ENCODE assay signal across 8 cellular contexts in genomic region chr7:105691692-105692564, GRCh38.
DNase-seq lines count a peak whose midpoint lies in the region; ATAC-seq and TF ChIP-seq lines count a peak whose summit lies in the region.

No MANE protein-coding gene starts in this region.

- H3K36me3 ChIP-seq in esophagus muscularis mucosa, result peaks cover 0 to 6% (median 0%) of the 10 kb centered on the region in 4 donors
- H3K36me3 ChIP-seq in upper lobe of right lung, result no peaks in the 10 kb centered on the region

- H3K27ac ChIP-seq in esophagus muscularis mucosa (replicated peaks in 1 of 4), result peak overlapping the region; percentile 74 to 83 (median 82)
- H3K27ac ChIP-seq in upper lobe of right lung, result peak overlapping the region; percentile 82

- H3K36me3 Mint-ChIP-seq in nephron (ENCODE audit: low read depth), result peaks cover 19% of the 10 kb centered on the region

- TF ChIP-seq CTCF in esophagus muscularis mucosa (IDR thresholded peaks at IDR 0.05) (no peak), nephron (IDR thresholded peaks at IDR 0.05; ENCODE audit: unreplicated experiment in 3 of 3) (no peak), upper lobe of right lung (IDR thresholded peaks at IDR 0.05) (no peak)

- H3K27me3 Mint-ChIP-seq in nephron (ENCODE audit: low read depth), result peaks cover 14% of the 10 kb centered on the region

- no peaks in the 10 kb centered on the region for H3K9me3 ChIP-seq in esophagus muscularis mucosa
- H3K9me3 ChIP-seq in upper lobe of right lung, result no peaks in the 10 kb centered on the region

- TF ChIP-seq POLR2A in esophagus muscularis mucosa (IDR thresholded peaks at IDR 0.05; ENCODE audit: low read depth), result no peak

- peak overlapping the region; percentile 12 to 70 (median 57) for H3K27ac Mint-ChIP-seq in nephron

- 14% methylated on average over 21 of the region's 21 CpGs for WGBS in esophagus muscularis mucosa

- TF ChIP-seq EP300 in esophagus muscularis mucosa (IDR thresholded peaks at IDR 0.05), result no peak

- peak overlapping the region; percentile 77 to 83 (median 80) for H3K4me3 Mint-ChIP-seq in nephron

- intact Hi-C loops in esophagus muscularis mucosa (cut with DNase I), result no loop called here
- intact Hi-C loops in upper lobe of right lung (cut with DNase I), result no loop called here

- peak; percentile 55 for ATAC-seq in GM21723 (IDR thresholded peaks at IDR 0.05; ENCODE audit: unreplicated experiment)
- peak; percentile 90 for ATAC-seq in upper lobe of right lung
- ATAC-seq in HG02642 (IDR thresholded peaks at IDR 0.05; ENCODE audit: poor library complexity, unreplicated experiment), result no peak

- peaks cover 2% of the 10 kb centered on the region for H3K9me3 Mint-ChIP-seq in nephron

- H3K4me3 ChIP-seq in esophagus muscularis mucosa (peak overlapping the region; percentile 50 to 64 (median 60)), upper lobe of right lung (peak overlapping the region; percentile 53)

- peaks cover 20% of the 10 kb centered on the region for H3K4me1 Mint-ChIP-seq in nephron

- DNase-seq in COLO829 (ENCODE audit: low spot score) (peak; percentile 43), NCI-H69 (lab: John Stamatoyannopoulos, UW) (peak; percentile 81), activated T-cell treated with anti-CD3 and anti-CD28 coated beads for 24 hours (ENCODE audit: low read depth) (peak; percentile 45), esophagus muscularis mucosa (ENCODE audit: extremely low spot score) (peak; percentile 94), upper lobe of right lung (peak; percentile 75)

- peaks cover 6 to 34% (median 26%) of the 10 kb centered on the region in 4 donors for H3K4me1 ChIP-seq in esophagus muscularis mucosa
- H3K4me1 ChIP-seq in upper lobe of right lung, result peaks cover 4% of the 10 kb centered on the region

- no peaks in the 10 kb centered on the region for H3K27me3 ChIP-seq in esophagus muscularis mucosa
- H3K27me3 ChIP-seq in upper lobe of right lung, result no peaks in the 10 kb centered on the region

Comparison
In these comparisons a context has a peak if more than half of its experiments do, and no peak if none do; other contexts are left out.
1. DNase-seq: peak in every context shown above with its lines; median percentile 94 in esophagus muscularis mucosa; 81 in NCI-H69; 75 in upper lobe of right lung; 45 in activated T-cell treated with anti-CD3 and anti-CD28 coated beads for 24 hours; 43 in COLO829.